8 cellular contexts compared by ENCODE assay signal in genomic region chr2:102737435-102737834, GRCh38. TPM values are rescaled to one million over a fixed set of nuclear protein-coding genes. Genes with fewer than 3 reads are reported as not detected.
DNase-seq lines count a peak whose midpoint lies in the region; ATAC-seq and TF ChIP-seq lines count a peak whose summit lies in the region.

No MANE protein-coding gene starts in this region.

- H3K27me3 ChIP-seq in kidney epithelial cell (ENCODE audit: control insufficient read depth, insufficient read depth, low read length), result no peaks in the 10 kb centered on the region

- no peaks in the 10 kb centered on the region for H3K9me3 ChIP-seq in SK-N-MC (ENCODE audit: low read depth, low read length)

- intact Hi-C loops in left colon (cut with DNase I, micrococcal nuclease), result no loop called here

- TF ChIP-seq CTCF in kidney epithelial cell (IDR thresholded peaks at IDR 0.05; ENCODE audit: insufficient read depth, low read length, poor library complexity, severe bottlenecking), result no peak

- no peak for DNase-seq in SK-N-MC (ENCODE audit: low read depth, low spot score)
- DNase-seq in kidney epithelial cell (ENCODE audit: low read depth), result no peak
- DNase-seq in left colon, result no peak
- no peak for DNase-seq in activated CD4-positive, alpha-beta T cell treated with anti-CD3 and anti-CD28 coated beads for 4 hours
- no peak for DNase-seq in anterior cingulate cortex (lab: John Stamatoyannopoulos, UW)
- DNase-seq in epidermal melanocyte (ENCODE audit: insufficient read length, low spot score), result no peak

- no peaks in the 10 kb centered on the region for H3K36me3 ChIP-seq in SK-N-MC (ENCODE audit: insufficient read depth, low read length)
- no peaks in the 10 kb centered on the region for H3K36me3 ChIP-seq in kidney epithelial cell (ENCODE audit: control insufficient read depth, insufficient read depth, low read length)

- peak overlapping the region; percentile 72 for H3K9ac ChIP-seq in SK-N-MC (ENCODE audit: insufficient read length)

- H3K4me3 ChIP-seq in SK-N-MC (peak overlapping the region; percentile 89), kidney epithelial cell (ENCODE audit: low read depth, low read length) (peak overlapping the region; percentile 82)

- H3K27ac ChIP-seq in SK-N-MC, result no peak overlapping the region

- ATAC-seq in GM18517 (IDR thresholded peaks at IDR 0.05; ENCODE audit: unreplicated experiment) (peak; percentile 56), HG02610 (IDR thresholded peaks at IDR 0.05; ENCODE audit: unreplicated experiment) (peak; percentile 43), left colon (no peak)

RNA-seq across cellular contexts. Expression of gene TMEM182, which starts 24.4 kb away (rescaled TPM):
- total RNA-seq in kidney epithelial cell, result 4.7 and 5.9 TPM in 2 replicates
- total RNA-seq in left colon, result 1 to 10 TPM; 2.5 to 2.6 TPM
